In the genomic region with DNA sequence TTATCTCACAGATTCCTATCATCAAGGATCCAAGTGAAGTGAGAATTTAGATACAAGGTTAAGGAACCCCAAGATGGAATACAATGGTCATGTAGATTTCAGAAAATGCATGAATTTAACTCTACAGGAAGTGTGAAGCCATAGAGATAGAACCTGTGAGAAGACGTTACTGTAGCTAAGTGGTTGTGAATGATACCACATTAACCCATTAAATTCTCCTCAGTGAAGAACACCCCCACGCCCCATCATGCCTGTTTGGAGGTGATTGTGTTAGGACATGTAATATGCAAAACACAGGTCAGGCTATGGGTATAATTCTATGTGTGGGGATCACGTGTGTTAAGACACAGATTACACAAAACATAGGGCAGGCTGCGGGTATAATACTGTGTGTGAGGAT, we compare ENCODE assay signal across 31 cellular contexts.
"Had no signal": no experiment of that assay in that cellular context is flagged by ENCODE, and none has a peak within 500 bp of the region (broad histone marks: within the 10 kb centered on the region; RNA-seq: fewer than 3 reads in every experiment).

No MANE protein-coding gene starts in this region.

- H3K4me1 ChIP-seq: ascending aorta, breast epithelium had no signal

- H3K4me3 ChIP-seq: ascending aorta, breast epithelium had no signal

- ATAC-seq: activated CD4-positive, alpha-beta T cell treated with anti-CD3 and anti-CD28 coated beads for 36 hours; activated CD4-positive, CD25-positive, alpha-beta regulatory T cell treated with anti-CD3 and anti-CD28 coated beads, Interleukin-2, amount 50 U/mL, for 24 hours; activated CD8-positive, alpha-beta memory T cell treated with anti-CD3 and anti-CD28 coated beads, Interleukin-2, amount 10 ng/mL, durations not matched to agents 7 days and 5 days; activated CD8-positive, alpha-beta T cell treated with anti-CD3 and anti-CD28 coated beads, Interleukin-2, amount 10 ng/mL, durations not matched to agents 7 days and 5 days; activated naive CD8-positive, alpha-beta T cell treated with anti-CD3 and anti-CD28 coated beads, Interleukin-2, amount 50 U/mL, for 24 hours; WTC11 had no signal

- H3K36me3 ChIP-seq: ascending aorta, brain microvascular endothelial cell, breast epithelium, WERI-Rb-1 had no signal

- H3K27ac ChIP-seq: ascending aorta, brain microvascular endothelial cell, breast epithelium, WERI-Rb-1 had no signal

- DNase-seq: activated CD4-positive, alpha-beta memory T cell treated with anti-CD3 and anti-CD28 coated beads, Interleukin-2, amount 10 ng/mL, durations not matched to agents 7 days and 5 days; activated CD4-positive, alpha-beta T cell treated with anti-CD3 and anti-CD28 coated beads for 1 hour; activated CD4-positive, alpha-beta T cell treated with anti-CD3 and anti-CD28 coated beads for 36 hours; activated CD4-positive, alpha-beta T cell treated with anti-CD3 and anti-CD28 coated beads for 48 hours; activated CD4-positive, alpha-beta T cell treated with anti-CD3 and anti-CD28 coated beads, Interleukin-2, amount 10 ng/mL, durations not matched to agents 7 days and 5 days; activated CD4-positive, alpha-beta T cell treated with anti-CD3 and anti-CD28 coated beads, Interleukin-2, amount 50 U/mL, for 48 hours; activated CD4-positive, CD25-positive, alpha-beta regulatory T cell; activated CD8-positive, alpha-beta memory T cell treated with anti-CD3 and anti-CD28 coated beads for 24 hours; activated CD8-positive, alpha-beta memory T cell treated with anti-CD3 and anti-CD28 coated beads, Interleukin-2, amount 10 ng/mL, durations not matched to agents 7 days and 5 days; activated CD8-positive, alpha-beta memory T cell treated with anti-CD3 and anti-CD28 coated beads, Interleukin-2, amount 50 U/mL, for 48 hours; activated CD8-positive, alpha-beta T cell treated with anti-CD3 and anti-CD28 coated beads, Interleukin-2, amount 10 ng/mL, durations not matched to agents 7 days and 5 days; activated effector memory CD4-positive, alpha-beta T cell treated with Interleukin-2 at 50 U/mL for 16 hours; activated gamma-delta T cell; activated naive CD4-positive, alpha-beta T cell treated with anti-CD3 and anti-CD28 coated beads, Interleukin-2, amount 10 ng/mL, durations not matched to agents 7 days and 5 days; activated naive CD4-positive, alpha-beta T cell treated with Interleukin-2 at 50 U/mL for 16 hours; activated naive CD8-positive, alpha-beta T cell treated with anti-CD3 and anti-CD28 coated beads, Interleukin-2, amount 10 ng/mL, durations not matched to agents 7 days and 5 days; activated naive CD8-positive, alpha-beta T cell treated with anti-CD3 and anti-CD28 coated beads, Interleukin-2, amount 50 U/mL, for 24 hours; activated T-cell treated with anti-CD3 and anti-CD28 coated beads, Interleukin-2, amount 50 U/mL, for 24 hours; activated T-cell treated with anti-CD3 and anti-CD28 coated beads, Interleukin-2, amount 50 U/mL, for 48 hours; amygdala; anterior cingulate cortex; brain microvascular endothelial cell; central memory CD4-positive, alpha-beta T cell; T-helper 1 cell; T-helper 2 cell; T-helper 9 cell; WERI-Rb-1 had no signal

- H3K27me3 ChIP-seq: ascending aorta, brain microvascular endothelial cell, breast epithelium had no signal
